Comparison of ENCODE assay signal across 8 cellular contexts in the genomic region with DNA sequence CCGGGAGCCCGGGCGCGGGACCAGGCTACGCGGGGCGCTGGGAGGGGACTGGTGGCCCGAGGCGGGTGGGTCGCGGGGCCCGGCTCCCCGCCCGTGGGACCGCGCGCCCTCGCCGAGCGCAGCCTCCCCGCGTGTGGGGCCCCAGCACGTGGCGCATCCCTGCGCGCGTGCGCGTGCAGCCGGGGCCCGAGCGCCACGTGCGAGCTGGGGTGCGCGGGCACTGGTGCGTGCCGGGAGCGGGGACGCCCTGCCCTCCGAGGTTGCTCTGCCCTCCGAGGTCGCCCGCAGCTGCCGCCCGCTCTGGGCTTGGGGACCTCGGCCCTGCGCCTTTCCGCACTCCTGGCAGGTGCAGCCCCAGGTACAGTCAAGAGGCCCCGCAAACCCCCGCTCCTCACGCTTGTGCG. TPM values are rescaled to one million over a fixed set of nuclear protein-coding genes. Genes with fewer than 3 reads are reported as not detected.
DNase-seq lines count a peak whose midpoint lies in the region; ATAC-seq and TF ChIP-seq lines count a peak whose summit lies in the region.

No MANE protein-coding gene starts in this region.

- 20% methylated on average over 2 of the region's 53 CpGs for WGBS in mammary epithelial cell (ENCODE audit: low coverage, missing lambda C conversion rate)
- WGBS in liver: 4% methylated on average over 53 of the region's 53 CpGs
- no CpG with 5 or more reads among the region's 53 CpGs for WGBS in thyroid gland, 2 donors

- H3F3A ChIP-seq in SU-DHL-6 (ENCODE audit: insufficient read depth): peaks cover 50% of the 10 kb centered on the region

- peak overlapping the region; percentile 68 to 99 for H3K4me3 Mint-ChIP-seq in stimulated activated naive B cell treated with anti-CD40 and anti-IgM and Interleukin-4, amounts not matched to agents 10 μg/mL and 1 μg/mL and 100 μg/mL, for 72 hours

- H3K27ac ChIP-seq in SU-DHL-6 (ENCODE audit: low read depth, low read length): peak overlapping the region; percentile 97
- H3K27ac ChIP-seq in mammary epithelial cell (ENCODE audit: insufficient read depth, low read depth, low read length): no peak overlapping the region
- peak overlapping the region; percentile 54 to 55 for H3K27ac ChIP-seq in liver (ENCODE audit: low read depth in 1 of 2, low read length in 2 of 2)
- peak overlapping the region in 1 of 3 donors; percentile 9 for H3K27ac ChIP-seq in thyroid gland

- H2AFZ ChIP-seq in SU-DHL-6 (ENCODE audit: low read depth, low read length, severe bottlenecking) (peak overlapping the region; percentile 27), mammary epithelial cell (ENCODE audit: low read depth, low read length) (peak overlapping the region; percentile 87)

- no peak for TF ChIP-seq RAD21 in liver (IDR thresholded peaks at IDR 0.05)

- no peaks in the 10 kb centered on the region for H3K9me2 ChIP-seq in SU-DHL-6 (replicated peaks; ENCODE audit: insufficient read depth, low read length)

- H3K27ac Mint-ChIP-seq in stimulated activated naive B cell treated with anti-CD40 and anti-IgM and Interleukin-4, amounts not matched to agents 10 μg/mL and 1 μg/mL and 100 μg/mL, for 72 hours: peak overlapping the region; percentile 85

- in situ Hi-C loops in mammary epithelial cell (cut with MboI; ENCODE audit: low sequenced_read_pairs in 2 of 2): no loop called here

- intact Hi-C loops in mammary epithelial cell (cut with micrococcal nuclease) (loop anchor here (1.0 to 5.0 kb wide), 4 partner anchors 22 to 241 kb away; no protein-coding TSS in a partner anchor), thyroid gland (cut with DNase I) (loop anchor here (5.0 kb wide), 1 partner anchor 91 kb away; no protein-coding TSS in a partner anchor)

- no peaks in the 10 kb centered on the region for H3K9me3 Mint-ChIP-seq in stimulated activated naive B cell treated with anti-CD40 and anti-IgM and Interleukin-4, amounts not matched to agents 10 μg/mL and 1 μg/mL and 100 μg/mL, for 72 hours

- ATAC-seq in GM21515 (IDR thresholded peaks at IDR 0.05; ENCODE audit: unreplicated experiment): peak; percentile 22
- ATAC-seq in stimulated activated naive B cell treated with anti-CD40 and anti-IgM and Interleukin-4, amounts not matched to agents 10 μg/mL and 1 μg/mL and 100 μg/mL, for 72 hours (replicated peaks): peak; percentile 25 to 30

- H3K4me1 ChIP-seq in mammary epithelial cell (ENCODE audit: insufficient read depth, low read length): peaks cover 11% of the 10 kb centered on the region
- H3K4me1 ChIP-seq in liver (ENCODE audit: control insufficient read depth in 4 of 4, insufficient read depth in 4 of 4, low read length in 3 of 4): peaks cover 7 to 40% (median 29%) of the 10 kb centered on the region in 4 donors
- H3K4me1 ChIP-seq in thyroid gland: peaks cover 7 to 17% of the 10 kb centered on the region in 2 donors

- peak; percentile 5 for TF ChIP-seq POLR2A in GM10847 (IDR thresholded peaks at IDR 0.05; ENCODE audit: extremely low read depth, insufficient read length)
- TF ChIP-seq POLR2A in thyroid gland (IDR thresholded peaks at IDR 0.05): no peak

- no peaks in the 10 kb centered on the region; the same call in 1 of the 2 replicates for H4K20me1 ChIP-seq in SU-DHL-6 (ENCODE audit: low read depth, low read length)
- H4K20me1 ChIP-seq in mammary epithelial cell (ENCODE audit: insufficient read depth, low read length): no peaks in the 10 kb centered on the region

- H3K4me1 Mint-ChIP-seq in stimulated activated naive B cell treated with anti-CD40 and anti-IgM and Interleukin-4, amounts not matched to agents 10 μg/mL and 1 μg/mL and 100 μg/mL, for 72 hours: peaks cover 29 to 53% of the 10 kb centered on the region in 2 donors

- H3K79me2 ChIP-seq in SU-DHL-6 (ENCODE audit: insufficient read depth, low read length): peaks cover 42% of the 10 kb centered on the region
- no peaks in the 10 kb centered on the region for H3K79me2 ChIP-seq in mammary epithelial cell (ENCODE audit: insufficient read depth, low read length)

- CTCF ChIA-PET in mammary epithelial cell (lab: Charles Lee; ENCODE audit: low non-redundant PET): interaction anchor here (0.6 kb wide), 2 partner anchors 576 to 1773 kb away, joined by 3 read pairs; no protein-coding TSS in a partner anchor

- H3K4me3 ChIP-seq in SU-DHL-6 (ENCODE audit: insufficient read depth, low read length, poor library complexity, severe bottlenecking) (peak overlapping the region; percentile 20), mammary epithelial cell (replicated peaks in 1 of 3; ENCODE audit: insufficient read depth in 1 of 3, low read depth in 2 of 3, low read length in 3 of 3) (peak overlapping the region in 2 of 3 experiments; percentile 54 to 61), liver (ENCODE audit: low read depth in 1 of 3, low read length in 3 of 3) (peak overlapping the region; percentile 2 to 71 (median 37)), thyroid gland (replicated peaks in 1 of 3) (peak overlapping the region in 1 of 3 donors; percentile 44)

- H3K4me2 ChIP-seq in SU-DHL-6 (ENCODE audit: low read depth, low read length, poor library complexity, severe bottlenecking) (peak overlapping the region; percentile 56), mammary epithelial cell (ENCODE audit: insufficient read depth, low read depth, low read length) (peak overlapping the region; percentile 84)

- no peaks in the 10 kb centered on the region for H3K27me3 Mint-ChIP-seq in stimulated activated naive B cell treated with anti-CD40 and anti-IgM and Interleukin-4, amounts not matched to agents 10 μg/mL and 1 μg/mL and 100 μg/mL, for 72 hours

- H3K9ac ChIP-seq in SU-DHL-6 (ENCODE audit: low read length) (peak overlapping the region; percentile 98), mammary epithelial cell (ENCODE audit: insufficient read depth, low read length) (no peak overlapping the region), liver (ENCODE audit: low read depth in 1 of 2, low read length in 2 of 2) (no peak overlapping the region)

- H3K27me3 ChIP-seq in SU-DHL-6 (ENCODE audit: low read length) (no peaks in the 10 kb centered on the region), mammary epithelial cell (ENCODE audit: insufficient read depth, low read length) (no peaks in the 10 kb centered on the region), liver (ENCODE audit: control insufficient read depth in 4 of 4, insufficient read depth in 4 of 4, low read length in 3 of 4) (no peaks in the 10 kb centered on the region), thyroid gland (no peaks in the 10 kb centered on the region)

- peaks cover 23 to 32% of the 10 kb centered on the region in 2 donors for H3K36me3 Mint-ChIP-seq in stimulated activated naive B cell treated with anti-CD40 and anti-IgM and Interleukin-4, amounts not matched to agents 10 μg/mL and 1 μg/mL and 100 μg/mL, for 72 hours

- no TSS peak for BruUV-seq in mammary epithelial cell (replicated peaks; lab: Mats Ljungman, UMichigan)

- TF ChIP-seq CTCF in SU-DHL-6 (IDR thresholded peaks at IDR 0.05; ENCODE audit: insufficient read depth, low read length, poor library complexity, severe bottlenecking): no peak
- TF ChIP-seq CTCF in mammary epithelial cell (conservative IDR thresholded peaks at IDR 0.05 in 1 of 2, IDR thresholded peaks at IDR 0.05 in 1 of 2; ENCODE audit: extremely low read depth in 1 of 2, insufficient read depth in 1 of 2, low read depth in 1 of 2, low read length in 2 of 2): no peak
- no peak for TF ChIP-seq CTCF in liver (IDR thresholded peaks at IDR 0.05; ENCODE audit: low read depth, low read length, missing input control)
- peak in 1 of 6 experiments; percentile 10 for TF ChIP-seq CTCF in thyroid gland (IDR thresholded peaks at IDR 0.05)

- H3K9me3 ChIP-seq in SU-DHL-6 (ENCODE audit: insufficient read depth, low read length) (no peaks in the 10 kb centered on the region), mammary epithelial cell (replicated peaks; ENCODE audit: insufficient read depth, low read length) (no peaks in the 10 kb centered on the region), liver (ENCODE audit: control insufficient read depth in 4 of 4, low read length in 3 of 4) (no peaks in the 10 kb centered on the region), thyroid gland (no peaks in the 10 kb centered on the region)

- peak in 62 of 76 experiments; percentile 10 to 81 (median 54) for DNase-seq in HUDEP-2 (lab: John Stamatoyannopoulos, UW; ENCODE audit: unreplicated experiment in 76 of 76)
- no peak for DNase-seq in mammary epithelial cell
- no peak for DNase-seq in stimulated activated naive B cell treated with anti-CD40 and anti-IgM and Interleukin-4, amounts not matched to agents 10 μg/mL and 1 μg/mL and 100 μg/mL, for 72 hours
- no peak for DNase-seq in thyroid gland

- H3K36me3 ChIP-seq in SU-DHL-6 (ENCODE audit: low read length) (peaks cover 13% of the 10 kb centered on the region; the same call in 1 of the 2 replicates), mammary epithelial cell (ENCODE audit: insufficient read depth, low read length) (no peaks in the 10 kb centered on the region), liver (ENCODE audit: control insufficient read depth in 4 of 4, insufficient read depth in 3 of 4, low read depth in 1 of 4, low read length in 3 of 4) (no peaks in the 10 kb centered on the region), thyroid gland (no peaks in the 10 kb centered on the region)

- dilution Hi-C loops in mammary epithelial cell (cut with HindIII; ENCODE audit: low sequenced_read_pairs): no loop called here

TF ChIP-seq in liver, 16 proteins besides CTCF, POLR2A, EP300 and RAD21 (continues in another document):
- TF ChIP-seq, protein P1, sequence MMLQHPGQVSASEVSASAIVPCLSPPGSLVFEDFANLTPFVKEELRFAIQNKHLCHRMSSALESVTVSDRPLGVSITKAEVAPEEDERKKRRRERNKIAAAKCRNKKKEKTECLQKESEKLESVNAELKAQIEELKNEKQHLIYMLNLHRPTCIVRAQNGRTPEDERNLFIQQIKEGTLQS (IDR thresholded peaks at IDR 0.05): no peak
- no peak for TF ChIP-seq YY1 (IDR thresholded peaks at IDR 0.05)
- no peak for TF ChIP-seq JUND (IDR thresholded peaks at IDR 0.05)
- TF ChIP-seq HNF4A (conservative IDR thresholded peaks at IDR 0.05): no peak

RNA-seq across cellular contexts. Expression of a gene that starts 0.4 kb away (rescaled TPM):
- total RNA-seq in mammary epithelial cell (1 to 10 TPM; 2.0 to 4.7 TPM), liver (10 to 100 TPM in 1 of 2 donors, 1 to 10 TPM in 1; 6.4 to 10.8 TPM), thyroid gland (1 to 10 TPM; 3.0 to 6.3 (median 5.8) TPM)
- polyA plus RNA-seq in mammary epithelial cell (1.4 TPM), liver (1 to 10 TPM; 1.3 to 1.5 TPM)
- 0.47 TPM for polyA minus RNA-seq in mammary epithelial cell

Comparison
In these comparisons a context has a peak if more than half of its experiments do, and no peak if none do; other contexts are left out.
1. DNase-seq: peak in HUDEP-2 (62 of 76); none in mammary epithelial cell (single experiment), stimulated activated naive B cell treated with anti-CD40 and anti-IgM and Interleukin-4, amounts not matched to agents 10 μg/mL and 1 μg/mL and 100 μg/mL, for 72 hours (single experiment) and thyroid gland (0 of 2).